In the genomic region with DNA sequence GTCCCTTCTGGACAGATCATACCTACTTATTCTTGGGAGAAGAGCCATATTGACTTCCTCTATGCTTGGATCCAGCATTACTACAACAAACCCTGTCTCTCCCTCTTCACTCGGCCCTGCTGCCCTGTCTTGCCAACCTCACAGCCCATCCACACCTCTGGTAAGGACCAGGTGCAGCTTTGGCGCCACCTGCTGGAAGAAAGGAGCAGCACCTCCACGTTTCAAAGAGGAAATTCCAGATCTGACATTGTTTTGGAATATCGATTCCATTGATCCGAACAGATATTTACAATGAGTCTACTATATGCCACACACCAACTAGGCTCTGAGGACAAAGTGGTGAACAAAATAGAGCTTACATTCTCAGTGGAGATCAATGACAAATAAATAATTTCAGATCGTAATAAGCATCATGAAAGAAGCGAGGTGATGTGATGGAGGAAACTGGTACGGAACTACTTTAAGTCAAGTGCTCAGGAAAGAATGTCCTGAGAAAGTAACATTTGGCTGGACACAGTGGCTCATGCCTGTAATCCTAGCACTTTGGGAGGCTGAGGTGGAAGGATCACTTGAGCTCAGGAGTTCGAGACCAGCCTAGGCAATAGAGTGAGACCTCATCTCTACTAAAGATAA, we compare ENCODE assay signal across 8 cellular contexts. TPM values are rescaled to one million over a fixed set of nuclear protein-coding genes. Genes with fewer than 3 reads are reported as not detected.
DNase-seq lines count a peak whose midpoint lies in the region; ATAC-seq and TF ChIP-seq lines count a peak whose summit lies in the region.

No MANE protein-coding gene starts in this region.

- H3K27me3 ChIP-seq in foreskin keratinocyte (no peaks in the 10 kb centered on the region), thoracic aorta (replicated peaks; ENCODE audit: insufficient read depth) (no peaks in the 10 kb centered on the region)

- peak; percentile 97 for DNase-seq in DMS153 treated with DMSO at 0.1 percent for 48 hours (lab: John Stamatoyannopoulos, UW; ENCODE audit: unreplicated experiment)
- peak; percentile 62 for DNase-seq in LHCN-M2 (ENCODE audit: low read depth)
- peak; percentile 84 for DNase-seq in RPMI8226
- peak in 1 of 2 donors; percentile 52 for DNase-seq in foreskin keratinocyte
- peak; percentile 79 for DNase-seq in omental fat pad (ENCODE audit: low spot score)
- DNase-seq in thoracic aorta (ENCODE audit: low spot score), result peak; percentile 17

- H3K27me3 Mint-ChIP-seq in activated T-helper 17 cell treated with anti-CD3 and anti-CD28 coated beads, Interleukin-2, amount 50 U/mL, for 72 hours, result no peaks in the 10 kb centered on the region

- peaks cover 27% of the 10 kb centered on the region for H3K36me3 Mint-ChIP-seq in activated T-helper 17 cell treated with anti-CD3 and anti-CD28 coated beads, Interleukin-2, amount 50 U/mL, for 72 hours (ENCODE audit: low read depth)

- H3K27ac ChIP-seq in foreskin keratinocyte (no peak overlapping the region), thoracic aorta (no peak overlapping the region)

- H3K9me3 Mint-ChIP-seq in activated T-helper 17 cell treated with anti-CD3 and anti-CD28 coated beads, Interleukin-2, amount 50 U/mL, for 72 hours, result no peaks in the 10 kb centered on the region

- no peak overlapping the region for H3K27ac Mint-ChIP-seq in activated T-helper 17 cell treated with anti-CD3 and anti-CD28 coated beads, Interleukin-2, amount 50 U/mL, for 72 hours

- TF ChIP-seq CTCF in foreskin keratinocyte (conservative IDR thresholded peaks at IDR 0.05) (peak; percentile 98), omental fat pad (IDR thresholded peaks at IDR 0.05) (peak in 2 of 3 donors; percentile 33 to 78), thoracic aorta (IDR thresholded peaks at IDR 0.05) (peak; percentile 95)

- no peaks in the 10 kb centered on the region for H3K9me3 ChIP-seq in thoracic aorta

- no peak overlapping the region for H3K4me3 Mint-ChIP-seq in activated T-helper 17 cell treated with anti-CD3 and anti-CD28 coated beads, Interleukin-2, amount 50 U/mL, for 72 hours

- H3K4me3 ChIP-seq in thoracic aorta, result no peak overlapping the region

- peak; percentile 81 for ATAC-seq in activated T-helper 17 cell treated with anti-CD3 and anti-CD28 coated beads, Interleukin-2, amount 50 U/mL, for 72 hours (replicated peaks)
- ATAC-seq in foreskin keratinocyte (no peak), omental fat pad (ENCODE audit: low FRiP score) (peak; percentile 68), thoracic aorta (ENCODE audit: insufficient number of reproducible peaks, low FRiP score, low read depth) (no peak), GM19455 (IDR thresholded peaks at IDR 0.05; ENCODE audit: unreplicated experiment) (no peak)

- H3K36me3 ChIP-seq in thoracic aorta, result no peaks in the 10 kb centered on the region

- H3K4me1 Mint-ChIP-seq in activated T-helper 17 cell treated with anti-CD3 and anti-CD28 coated beads, Interleukin-2, amount 50 U/mL, for 72 hours, result peaks cover 5% of the 10 kb centered on the region

- H3K4me1 ChIP-seq in foreskin keratinocyte, result peaks cover 46% of the 10 kb centered on the region
- H3K4me1 ChIP-seq in thoracic aorta (ENCODE audit: control insufficient read depth in 1 of 2, low read depth in 2 of 2), result peaks cover 0 to 3% of the 10 kb centered on the region in 2 donors

RNA-seq across cellular contexts. Expression of a gene that starts 18.7 kb away (rescaled TPM):
- 9.7 and 12.3 TPM in 2 replicates for total RNA-seq in LHCN-M2 (2014; rRNA removed)
- 3.4 TPM for polyA plus RNA-seq in LHCN-M2 (2012)
- total RNA-seq in activated T-helper 17 cell treated with anti-CD3 and anti-CD28 coated beads, Interleukin-2, amount 50 U/mL, for 72 hours, result 10 to 100 TPM in 1 of 2 donors, 1 to 10 TPM in 1; 8.1 to 10.3 TPM
- total RNA-seq in foreskin keratinocyte, result 55.1 and 62.0 TPM in 2 replicates
- polyA plus RNA-seq in foreskin keratinocyte, result 47.6 and 49.8 TPM in 2 replicates
- total RNA-seq in omental fat pad, result 10 to 100 TPM in 2 of 4 donors, 1 to 10 TPM in 1, under 1 TPM in 1; 0.95 to 75.9 (median 41.1) TPM
- 10 to 100 TPM in 1 of 2 donors, 1 to 10 TPM in 1; 5.8 to 13.1 TPM for total RNA-seq in thoracic aorta

Comparison
In these comparisons a context has a peak if more than half of its experiments do, and no peak if none do; other contexts are left out.
1. ATAC-seq: peak in activated T-helper 17 cell treated with anti-CD3 and anti-CD28 coated beads, Interleukin-2, amount 50 U/mL, for 72 hours (single experiment) and omental fat pad (single experiment); none in foreskin keratinocyte (single experiment), thoracic aorta (single experiment) and GM19455 (single experiment).
2. Peak in every context shown above with its lines, with median percentiles within 50 percentile points of each other: CTCF ChIP-seq.